Comparison of ENCODE assay signal across 12 cellular contexts in the genomic region with DNA sequence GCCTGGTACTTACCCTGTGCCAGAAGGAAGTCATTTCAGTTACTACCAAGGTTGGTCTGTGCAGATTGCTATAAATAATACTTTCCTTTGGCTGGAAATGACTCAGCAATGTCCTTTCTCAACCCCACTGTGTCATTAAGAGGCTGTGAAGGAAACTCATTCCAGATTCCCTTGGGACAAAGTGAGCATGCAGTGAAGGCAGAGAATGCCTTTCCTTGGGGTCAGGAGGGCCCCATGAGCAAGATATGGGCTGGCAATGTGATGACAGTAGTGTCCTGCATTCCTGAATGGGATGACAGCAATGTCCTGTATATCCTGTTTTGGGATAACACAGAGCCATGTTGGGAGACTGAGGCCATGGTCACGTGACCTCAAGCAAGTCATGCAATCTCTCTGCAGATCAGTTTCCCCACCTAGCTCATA.
DNase-seq lines count a peak whose midpoint lies in the region; ATAC-seq, FAIRE-seq and TF ChIP-seq lines count a peak whose summit lies in the region.
"Had no signal": no experiment of that assay in that cellular context is flagged by ENCODE, and none has a peak within 500 bp of the region (broad histone marks: within the 10 kb centered on the region; RNA-seq: fewer than 3 reads in every experiment).

No MANE protein-coding gene starts in this region.

- no peak for ATAC-seq in HG03457 (IDR thresholded peaks at IDR 0.05; ENCODE audit: unreplicated experiment)
- no peak for ATAC-seq in GM21515 (IDR thresholded peaks at IDR 0.05; ENCODE audit: unreplicated experiment)

- no peak for TF ChIP-seq CTCF in brain microvascular endothelial cell (IDR thresholded peaks at IDR 0.05; ENCODE audit: low read depth, low read length, missing control alignments)
- no peak for TF ChIP-seq CTCF in WERI-Rb-1 (IDR thresholded peaks at IDR 0.05; ENCODE audit: low read depth, low read length)

- H3K4me3 ChIP-seq in brain microvascular endothelial cell (ENCODE audit: low read depth, low read length) (no peak overlapping the region), WERI-Rb-1 (ENCODE audit: low read depth, low read length) (no peak overlapping the region)
- H3K4me3 ChIP-seq: Peyer's patch had no signal

- H3K27me3 ChIP-seq in brain microvascular endothelial cell (replicated peaks) (no peaks in the 10 kb centered on the region), WERI-Rb-1 (ENCODE audit: insufficient read depth, low read depth, severe bottlenecking) (no peaks in the 10 kb centered on the region)
- H3K27me3 ChIP-seq: Peyer's patch had no signal

- H3K27ac ChIP-seq in brain microvascular endothelial cell (peak overlapping the region; percentile 27), WERI-Rb-1 (no peak overlapping the region)
- H3K27ac ChIP-seq: Peyer's patch had no signal

- no peak for FAIRE-seq in HTR-8/SVneo (lab: Jason Lieb, UNC)
- FAIRE-seq: islet of Langerhans had no signal

- H3K9me3 ChIP-seq in WERI-Rb-1 (ENCODE audit: severe bottlenecking): no peaks in the 10 kb centered on the region
- H3K9me3 ChIP-seq: Peyer's patch had no signal

- in situ Hi-C loops in brain microvascular endothelial cell (cut with HindIII; ENCODE audit: low pct_ligation_motif_present, low sequenced_read_pairs): no loop called here

- H3K36me3 ChIP-seq in brain microvascular endothelial cell (replicated peaks) (no peaks in the 10 kb centered on the region), WERI-Rb-1 (no peaks in the 10 kb centered on the region)
- H3K36me3 ChIP-seq: Peyer's patch had no signal

- peak; percentile 43 for DNase-seq in AG08396 (ENCODE audit: low spot score)
- peak; percentile 7 for DNase-seq in HTR-8/SVneo (ENCODE audit: insufficient read length, low spot score)
- DNase-seq in brain microvascular endothelial cell: peak; percentile 85
- peak; percentile 72 for DNase-seq in kidney tubule cell (ENCODE audit: low spot score)
- DNase-seq in activated CD8-positive, alpha-beta memory T cell treated with anti-CD3 and anti-CD28 coated beads, Interleukin-2, amount 50 U/mL, for 48 hours: no peak
- DNase-seq in WERI-Rb-1: no peak
- DNase-seq: activated CD4-positive, CD25-positive, alpha-beta regulatory T cell treated with anti-CD3 and anti-CD28 coated beads, Interleukin-2, amount 50 U/mL, for 72 hours; activated naive CD4-positive, alpha-beta T cell; Peyer's patch had no signal

Comparison
In these comparisons a context has a peak if more than half of its experiments do, and no peak if none do; other contexts are left out.
1. DNase-seq: peak in AG08396 (single experiment), HTR-8/SVneo (single experiment), brain microvascular endothelial cell (single experiment) and kidney tubule cell (single experiment); none in activated CD8-positive, alpha-beta memory T cell treated with anti-CD3 and anti-CD28 coated beads, Interleukin-2, amount 50 U/mL, for 48 hours (single experiment) and WERI-Rb-1 (single experiment).